ENCODE assay signal across 10 cellular contexts in the genomic region with DNA sequence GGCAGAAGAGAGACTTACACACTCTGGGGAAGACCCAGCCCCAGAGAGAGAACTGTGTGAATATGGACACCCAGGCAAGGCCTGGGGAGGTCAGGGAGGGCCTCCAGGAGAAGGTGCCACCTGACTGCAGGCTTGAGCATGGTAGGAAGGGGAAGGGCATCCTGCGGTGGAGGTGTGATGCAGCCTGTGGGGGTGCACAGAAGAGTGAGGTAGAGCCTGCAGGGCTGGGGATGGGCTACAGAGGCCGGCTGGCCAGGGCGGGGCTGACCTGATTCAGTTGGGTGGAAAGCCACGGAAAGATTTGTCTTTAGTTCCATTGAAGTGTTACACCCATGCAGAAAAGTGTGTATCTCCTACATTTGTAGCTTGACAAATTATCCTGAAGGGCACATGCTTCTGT. TPM values are rescaled to one million over a fixed set of nuclear protein-coding genes. Genes with fewer than 3 reads are reported as not detected.
DNase-seq lines count a peak whose midpoint lies in the region; ATAC-seq, FAIRE-seq and TF ChIP-seq lines count a peak whose summit lies in the region.
"Had no signal": no experiment of that assay in that cellular context is flagged by ENCODE, and none has a peak within 500 bp of the region (broad histone marks: within the 10 kb centered on the region; RNA-seq: fewer than 3 reads in every experiment).

No MANE protein-coding gene starts in this region.

- H3K79me2 ChIP-seq in Karpas-422 (ENCODE audit: low read length) = no peaks in the 10 kb centered on the region

- H4K20me1 ChIP-seq in Karpas-422 (ENCODE audit: insufficient read depth, low read depth, low read length) = peaks cover 24% of the 10 kb centered on the region

- H3K27ac ChIP-seq in kidney (ENCODE audit: low read depth in 2 of 2, low read length in 2 of 2) (peak overlapping the region; percentile 13 to 51), Karpas-422 (ENCODE audit: low read length) (no peak overlapping the region)
- H3K27ac ChIP-seq: C4-2B had no signal

- peak overlapping the region in 6 of 7 donors; percentile 5 to 77 (median 72) for H3K27ac Mint-ChIP-seq in CD14-positive monocyte

- no peak for TF ChIP-seq CTCF in CD14-positive monocyte (IDR thresholded peaks at IDR 0.05)
- no peak for TF ChIP-seq CTCF in kidney (IDR thresholded peaks at IDR 0.05; ENCODE audit: borderline replicate concordance, extremely low read depth, insufficient read depth)

- no peak for FAIRE-seq in kidney (lab: Jason Lieb, UNC)

- H3K4me1 ChIP-seq in kidney (ENCODE audit: control insufficient read depth in 1 of 2, insufficient read depth in 1 of 2, low read depth in 1 of 2, low read length in 2 of 2) (peaks cover 52 to 57% of the 10 kb centered on the region in 2 donors), Karpas-422 (ENCODE audit: low read length) (no peaks in the 10 kb centered on the region)

- no peak overlapping the region for H2AFZ ChIP-seq in Karpas-422 (ENCODE audit: low read length)

- H3K27me3 Mint-ChIP-seq in CD14-positive monocyte (ENCODE audit: low read depth in 3 of 3) = no peaks in the 10 kb centered on the region

- H3K36me3 Mint-ChIP-seq in CD14-positive monocyte = peaks cover 54 to 55% of the 10 kb centered on the region in 2 donors

- H3K36me3 ChIP-seq in kidney (ENCODE audit: control insufficient read depth in 1 of 2, insufficient read depth in 2 of 2, low read length in 2 of 2) = peaks cover 13 to 20% of the 10 kb centered on the region in 2 donors
- no peaks in the 10 kb centered on the region for H3K36me3 ChIP-seq in Karpas-422 (ENCODE audit: insufficient read depth, low read length)

- no peaks in the 10 kb centered on the region for H3K9me3 ChIP-seq in kidney (ENCODE audit: control insufficient read depth in 1 of 2, low read length in 2 of 2)
- H3K9me3 ChIP-seq in Karpas-422 (ENCODE audit: low read length) = no peaks in the 10 kb centered on the region

- H3K4me3 ChIP-seq in kidney (ENCODE audit: low read length in 2 of 2) (no peak overlapping the region), Karpas-422 (ENCODE audit: low read length) (no peak overlapping the region)

- no peaks in the 10 kb centered on the region for H3K27me3 ChIP-seq in Karpas-422 (ENCODE audit: low read length)

- no peak overlapping the region for H3K4me2 ChIP-seq in Karpas-422 (ENCODE audit: low read depth, low read length, poor library complexity, severe bottlenecking)

- peak overlapping the region in 1 of 2 donors; percentile 49 for H3K9ac ChIP-seq in kidney (ENCODE audit: low read length in 2 of 2)
- no peak overlapping the region for H3K9ac ChIP-seq in Karpas-422 (ENCODE audit: low read length)

- H3K4me1 Mint-ChIP-seq in CD14-positive monocyte = peaks cover 44% of the 10 kb centered on the region

- intact Hi-C loops in CD14-positive monocyte (cut with micrococcal nuclease) (no loop called here), kidney (cut with DNase I) (no loop called here)

- no peak overlapping the region for H3K4me3 Mint-ChIP-seq in CD14-positive monocyte

- ATAC-seq in GM19463 (IDR thresholded peaks at IDR 0.05; ENCODE audit: unreplicated experiment) (peak; percentile 41), HG03196 (IDR thresholded peaks at IDR 0.05; ENCODE audit: unreplicated experiment) (peak; percentile 25)

- no peaks in the 10 kb centered on the region for H3K9me3 Mint-ChIP-seq in CD14-positive monocyte

- no peaks in the 10 kb centered on the region for H3K9me2 ChIP-seq in Karpas-422 (replicated peaks; ENCODE audit: insufficient read depth, low read length)

- DNase-seq in CD14-positive monocyte (ENCODE audit: low spot score) (no peak), kidney (no peak), hippocampal formation (lab: John Stamatoyannopoulos, UW) (no peak), C1 segment of cervical spinal cord (lab: John Stamatoyannopoulos, UW) (no peak), Karpas-422 (no peak), NCI-H1105 treated with DMSO at 0.1 percent for 48 hours (lab: John Stamatoyannopoulos, UW) (no peak)
- DNase-seq: NCI-H2029 had no signal

RNA-seq across cellular contexts. Expression of a gene that starts 47.6 kb away (rescaled TPM):
- polyA plus RNA-seq in CD14-positive monocyte (1 to 10 TPM; 3.3 to 8.9 TPM), kidney (ENCODE audit: insufficient read depth, low read depth, low replicate concordance) (14.2 TPM)
- total RNA-seq in kidney = 97.6 TPM
- 63.0 and 73.1 TPM in 2 replicates for total RNA-seq in Karpas-422 (2014; rRNA removed; shearing (Covaris generic); ENCODE audit: low replicate concordance)
